ENCODE assay signal across 3 cellular contexts in genomic region chr3:121775095-121775494, GRCh38.
TF ChIP-seq lines count a peak whose summit lies in the region.

No MANE protein-coding gene starts in this region.

TF ChIP-seq in HEK293, 187 proteins besides CTCF, POLR2A, EP300 and RAD21:
- peak; percentile 88 for TF ChIP-seq ZNF146 (tag by site-specific recombination; IDR thresholded peaks at IDR 0.05)

TF ChIP-seq in K562, 482 proteins besides CTCF, POLR2A, EP300 and RAD21:
- TF ChIP-seq RBM25 (IDR thresholded peaks at IDR 0.05; ENCODE audit: low read depth, low read length, severe bottlenecking) (peak; percentile 34), ZNF146 (CRISPR knock-in tag; IDR thresholded peaks at IDR 0.05; ENCODE audit: unreplicated experiment) (peak; percentile 75)

TF ChIP-seq in H1, 55 proteins besides CTCF, POLR2A, EP300 and RAD21:
- TF ChIP-seq KDM1A (IDR thresholded peaks at IDR 0.05; ENCODE audit: borderline replicate concordance, low read length): peak; percentile 39; the same call in 1 of the 2 replicates
TF ChIP-seq in H1: peak in this region for 1; not testable (repeated sequence) for 54.
